ENCODE assay signal across 1 cellular context in genomic region chr9:137551656-137552534, GRCh38.
TF ChIP-seq lines count a peak whose summit lies in the region.

Gene MRPL41 (plus strand): TSS chr9:137551879. CDS start chr9:137552082, 203 bp downstream.

TF ChIP-seq in K562, 482 proteins besides CTCF, POLR2A, EP300 and RAD21 (continued from another document and continues in another):
- TF ChIP-seq RBFOX2 (IDR thresholded peaks at IDR 0.05; ENCODE audit: low read depth, low read length) (peak; percentile 89), DPF2 (IDR thresholded peaks at IDR 0.05) (no peak), ZNF561 (CRISPR knock-in tag; conservative IDR thresholded peaks at IDR 0.05) (no peak), NR4A1 (CRISPR knock-in tag; IDR thresholded peaks at IDR 0.05) (no peak; the same call in 1 of the 2 replicates), NR4A1 (tag; IDR thresholded peaks at IDR 0.05) (no peak), RNF2 (IDR thresholded peaks at IDR 0.05) (peak; percentile 13; the same call in 1 of the 2 replicates), FOXA3 (CRISPR knock-in tag; conservative IDR thresholded peaks at IDR 0.05 in 1 of 2, IDR thresholded peaks at IDR 0.05 in 1 of 2) (no peak), FOS (IDR thresholded peaks at IDR 0.05; ENCODE audit: extremely low read depth, insufficient read length) (peak; percentile 62), JUNB (CRISPR knock-in tag; conservative IDR thresholded peaks at IDR 0.05) (no peak), POLR2AphosphoS5 (IDR thresholded peaks at IDR 0.05; ENCODE audit: control insufficient read depth, insufficient read depth, low read depth, low read length) (peak; percentile 83), POLR2B (IDR thresholded peaks at IDR 0.05; ENCODE audit: low read depth, partially characterized antibody) (peak; percentile 64), ZNF589 (CRISPR knock-in tag; IDR thresholded peaks at IDR 0.05; ENCODE audit: low read depth) (no peak), MAZ (CRISPR knock-in tag; conservative IDR thresholded peaks at IDR 0.05 in 1 of 2, IDR thresholded peaks at IDR 0.05 in 1 of 2) (peak in 1 of 2 experiments; percentile 67; a peak in 2 of 4 replicates), ILK (tag; IDR thresholded peaks at IDR 0.05; ENCODE audit: borderline replicate concordance, low read depth) (no peak), RFX5 (IDR thresholded peaks at IDR 0.05; ENCODE audit: low read depth, low read length) (no peak), ZBTB49 (CRISPR knock-in tag; IDR thresholded peaks at IDR 0.05; ENCODE audit: borderline replicate concordance) (no peak), ZNF263 (CRISPR knock-in tag; IDR thresholded peaks at IDR 0.05; ENCODE audit: borderline replicate concordance) (0 out of 2 replicates have a peak, but pooled peaks have one; percentile 9), ZSCAN29 (IDR thresholded peaks at IDR 0.05) (no peak), ZNF239 (CRISPR knock-in tag; IDR thresholded peaks at IDR 0.05) (no peak), AFF1 (IDR thresholded peaks at IDR 0.05; ENCODE audit: low read depth in 1 of 2, partially characterized antibody in 2 of 2) (no peak), SUPT5H (IDR thresholded peaks at IDR 0.05) (peak; percentile 71), HSF4 (CRISPR knock-in tag; IDR thresholded peaks at IDR 0.05; ENCODE audit: borderline replicate concordance) (no peak), PATZ1 (CRISPR knock-in tag; IDR thresholded peaks at IDR 0.05; ENCODE audit: borderline replicate concordance) (no peak), TSC22D4 (tag; IDR thresholded peaks at IDR 0.05) (no peak), ZBTB5 (IDR thresholded peaks at IDR 0.05) (no peak), ZSCAN32 (CRISPR knock-in tag; IDR thresholded peaks at IDR 0.05) (no peak), ELF1 (tag; IDR thresholded peaks at IDR 0.05) (peak; percentile 27; the same call in 1 of the 2 replicates), CHCHD3 (CRISPR knock-in tag; IDR thresholded peaks at IDR 0.05) (no peak), L3MBTL2 (IDR thresholded peaks at IDR 0.05) (peak; percentile 56; the same call in 1 of the 2 replicates), THRB (CRISPR knock-in tag; conservative IDR thresholded peaks at IDR 0.05) (no peak), ZNF384 (IDR thresholded peaks at IDR 0.05; ENCODE audit: low read depth, low read length) (no peak), HMG20B (CRISPR knock-in tag; IDR thresholded peaks at IDR 0.05) (no peak), ZNF551 (CRISPR knock-in tag; IDR thresholded peaks at IDR 0.05) (no peak), SP1 (CRISPR knock-in tag; IDR thresholded peaks at IDR 0.05) (peak; percentile 45; the same call in 1 of the 2 replicates), NR2C1 (IDR thresholded peaks at IDR 0.05) (no peak), NR2C1 (tag; IDR thresholded peaks at IDR 0.05) (no peak), TCF7L2 (IDR thresholded peaks at IDR 0.05; ENCODE audit: low read depth, low read length) (no peak), HNRNPUL1 (IDR thresholded peaks at IDR 0.05; ENCODE audit: low read length) (no peak)
- TF ChIP-seq, protein P1, sequence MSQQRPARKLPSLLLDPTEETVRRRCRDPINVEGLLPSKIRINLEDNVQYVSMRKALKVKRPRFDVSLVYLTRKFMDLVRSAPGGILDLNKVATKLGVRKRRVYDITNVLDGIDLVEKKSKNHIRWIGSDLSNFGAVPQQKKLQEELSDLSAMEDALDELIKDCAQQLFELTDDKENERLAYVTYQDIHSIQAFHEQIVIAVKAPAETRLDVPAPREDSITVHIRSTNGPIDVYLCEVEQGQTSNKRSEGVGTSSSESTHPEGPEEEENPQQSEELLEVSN (IDR thresholded peaks at IDR 0.05; ENCODE audit: borderline replicate concordance in 1 of 2, extremely low read depth in 1 of 2, insufficient read depth in 1 of 2, insufficient read length in 1 of 2, low read depth in 1 of 2, low read length in 1 of 2, poor library complexity in 1 of 2, severe bottlenecking in 1 of 2), result peak in 1 of 2 experiments; percentile 78
- TF ChIP-seq, protein P2, sequence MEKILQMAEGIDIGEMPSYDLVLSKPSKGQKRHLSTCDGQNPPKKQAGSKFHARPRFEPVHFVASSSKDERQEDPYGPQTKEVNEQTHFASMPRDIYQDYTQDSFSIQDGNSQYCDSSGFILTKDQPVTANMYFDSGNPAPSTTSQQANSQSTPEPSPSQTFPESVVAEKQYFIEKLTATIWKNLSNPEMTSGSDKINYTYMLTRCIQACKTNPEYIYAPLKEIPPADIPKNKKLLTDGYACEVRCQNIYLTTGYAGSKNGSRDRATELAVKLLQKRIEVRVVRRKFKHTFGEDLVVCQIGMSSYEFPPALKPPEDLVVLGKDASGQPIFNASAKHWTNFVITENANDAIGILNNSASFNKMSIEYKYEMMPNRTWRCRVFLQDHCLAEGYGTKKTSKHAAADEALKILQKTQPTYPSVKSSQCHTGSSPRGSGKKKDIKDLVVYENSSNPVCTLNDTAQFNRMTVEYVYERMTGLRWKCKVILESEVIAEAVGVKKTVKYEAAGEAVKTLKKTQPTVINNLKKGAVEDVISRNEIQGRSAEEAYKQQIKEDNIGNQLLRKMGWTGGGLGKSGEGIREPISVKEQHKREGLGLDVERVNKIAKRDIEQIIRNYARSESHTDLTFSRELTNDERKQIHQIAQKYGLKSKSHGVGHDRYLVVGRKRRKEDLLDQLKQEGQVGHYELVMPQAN (IDR thresholded peaks at IDR 0.05; ENCODE audit: borderline replicate concordance), result peak; percentile 56; the same call in 1 of the 2 replicates
- TF ChIP-seq, protein P3, sequence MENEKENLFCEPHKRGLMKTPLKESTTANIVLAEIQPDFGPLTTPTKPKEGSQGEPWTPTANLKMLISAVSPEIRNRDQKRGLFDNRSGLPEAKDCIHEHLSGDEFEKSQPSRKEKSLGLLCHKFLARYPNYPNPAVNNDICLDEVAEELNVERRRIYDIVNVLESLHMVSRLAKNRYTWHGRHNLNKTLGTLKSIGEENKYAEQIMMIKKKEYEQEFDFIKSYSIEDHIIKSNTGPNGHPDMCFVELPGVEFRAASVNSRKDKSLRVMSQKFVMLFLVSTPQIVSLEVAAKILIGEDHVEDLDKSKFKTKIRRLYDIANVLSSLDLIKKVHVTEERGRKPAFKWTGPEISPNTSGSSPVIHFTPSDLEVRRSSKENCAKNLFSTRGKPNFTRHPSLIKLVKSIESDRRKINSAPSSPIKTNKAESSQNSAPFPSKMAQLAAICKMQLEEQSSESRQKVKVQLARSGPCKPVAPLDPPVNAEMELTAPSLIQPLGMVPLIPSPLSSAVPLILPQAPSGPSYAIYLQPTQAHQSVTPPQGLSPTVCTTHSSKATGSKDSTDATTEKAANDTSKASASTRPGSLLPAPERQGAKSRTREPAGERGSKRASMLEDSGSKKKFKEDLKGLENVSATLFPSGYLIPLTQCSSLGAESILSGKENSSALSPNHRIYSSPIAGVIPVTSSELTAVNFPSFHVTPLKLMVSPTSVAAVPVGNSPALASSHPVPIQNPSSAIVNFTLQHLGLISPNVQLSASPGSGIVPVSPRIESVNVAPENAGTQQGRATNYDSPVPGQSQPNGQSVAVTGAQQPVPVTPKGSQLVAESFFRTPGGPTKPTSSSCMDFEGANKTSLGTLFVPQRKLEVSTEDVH (IDR thresholded peaks at IDR 0.05; ENCODE audit: low read depth, partially characterized antibody), result no peak
- TF ChIP-seq, protein P4, sequence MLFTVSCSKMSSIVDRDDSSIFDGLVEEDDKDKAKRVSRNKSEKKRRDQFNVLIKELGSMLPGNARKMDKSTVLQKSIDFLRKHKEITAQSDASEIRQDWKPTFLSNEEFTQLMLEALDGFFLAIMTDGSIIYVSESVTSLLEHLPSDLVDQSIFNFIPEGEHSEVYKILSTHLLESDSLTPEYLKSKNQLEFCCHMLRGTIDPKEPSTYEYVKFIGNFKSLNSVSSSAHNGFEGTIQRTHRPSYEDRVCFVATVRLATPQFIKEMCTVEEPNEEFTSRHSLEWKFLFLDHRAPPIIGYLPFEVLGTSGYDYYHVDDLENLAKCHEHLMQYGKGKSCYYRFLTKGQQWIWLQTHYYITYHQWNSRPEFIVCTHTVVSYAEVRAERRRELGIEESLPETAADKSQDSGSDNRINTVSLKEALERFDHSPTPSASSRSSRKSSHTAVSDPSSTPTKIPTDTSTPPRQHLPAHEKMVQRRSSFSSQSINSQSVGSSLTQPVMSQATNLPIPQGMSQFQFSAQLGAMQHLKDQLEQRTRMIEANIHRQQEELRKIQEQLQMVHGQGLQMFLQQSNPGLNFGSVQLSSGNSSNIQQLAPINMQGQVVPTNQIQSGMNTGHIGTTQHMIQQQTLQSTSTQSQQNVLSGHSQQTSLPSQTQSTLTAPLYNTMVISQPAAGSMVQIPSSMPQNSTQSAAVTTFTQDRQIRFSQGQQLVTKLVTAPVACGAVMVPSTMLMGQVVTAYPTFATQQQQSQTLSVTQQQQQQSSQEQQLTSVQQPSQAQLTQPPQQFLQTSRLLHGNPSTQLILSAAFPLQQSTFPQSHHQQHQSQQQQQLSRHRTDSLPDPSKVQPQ (CRISPR knock-in tag; IDR thresholded peaks at IDR 0.05; ENCODE audit: borderline replicate concordance), result no peak
